Comparison of ENCODE assay signal across 8 cellular contexts in genomic region chr2:86194751-86195054, GRCh38. TPM values are rescaled to one million over a fixed set of nuclear protein-coding genes. Genes with fewer than 3 reads are reported as not detected.
DNase-seq lines count a peak whose midpoint lies in the region; ATAC-seq and TF ChIP-seq lines count a peak whose summit lies in the region.

No MANE protein-coding gene starts in this region.

- H2BK120ac ChIP-seq in trophoblast cell (ENCODE audit: insufficient read depth, low read length, poor library complexity) = no peak overlapping the region

- H3K4me2 ChIP-seq in trophoblast cell (ENCODE audit: low read length) = peak overlapping the region; percentile 98

- no peak overlapping the region for H4K12ac ChIP-seq in trophoblast cell (ENCODE audit: low read depth, low read length)

- H3K9me3 Mint-ChIP-seq in T-cell = no peaks in the 10 kb centered on the region

- no CpG with 5 or more reads among the region's 17 CpGs for WGBS in trophoblast cell (ENCODE audit: extremely low coverage, insufficient coverage, insufficient read length)

- peaks cover 12% of the 10 kb centered on the region for H3K79me2 ChIP-seq in trophoblast cell (ENCODE audit: control insufficient read depth, insufficient read depth, low read length, poor library complexity)

- peak overlapping the region; percentile 99 for H3K27ac ChIP-seq in trophoblast cell (ENCODE audit: low read depth, low read length)

- H3K4me3 ChIP-seq in foreskin fibroblast (ENCODE audit: low read depth in 1 of 2, low read length in 2 of 2) (peak overlapping the region; percentile 65 to 100), trophoblast cell (ENCODE audit: low read depth, low read length) (peak overlapping the region; percentile 92)

- H2AFZ ChIP-seq in trophoblast cell (ENCODE audit: insufficient read depth, low read length, poor library complexity) = no peak overlapping the region

- TF ChIP-seq CTCF in foreskin fibroblast (IDR thresholded peaks at IDR 0.05; ENCODE audit: low read depth, low read length) = no peak

- no peak overlapping the region for H2BK12ac ChIP-seq in trophoblast cell (ENCODE audit: low read length)

- peaks cover 59 to 67% (median 63%) of the 10 kb centered on the region in 3 donors for H3K4me1 Mint-ChIP-seq in T-cell

- no peaks in the 10 kb centered on the region for H3K27me3 Mint-ChIP-seq in T-cell

- H4K8ac ChIP-seq in trophoblast cell (ENCODE audit: low read depth, low read length) = no peak overlapping the region

- H3K4ac ChIP-seq in trophoblast cell (ENCODE audit: low read depth, low read length) = no peak overlapping the region

- H3K36me3 Mint-ChIP-seq in T-cell = peaks cover 15% of the 10 kb centered on the region

- H2BK5ac ChIP-seq in trophoblast cell (ENCODE audit: low read depth, low read length, poor library complexity) = no peak overlapping the region

- H4K91ac ChIP-seq in trophoblast cell (ENCODE audit: low read depth, low read length) = no peak overlapping the region

- no peak overlapping the region for H3K23ac ChIP-seq in trophoblast cell (ENCODE audit: low read length)

- DNase-seq in NCI-H2196 (lab: John Stamatoyannopoulos, UW; ENCODE audit: unreplicated experiment) (peak; percentile 76), NCI-H2196 treated with DMSO at 0.1 percent for 48 hours (lab: John Stamatoyannopoulos, UW; ENCODE audit: unreplicated experiment) (no peak), T-cell (peak in 1 of 34 experiments; percentile 82), foreskin fibroblast (peak in 1 of 2 donors; percentile 99), trophoblast cell (no peak), GOT3 (lab: John Stamatoyannopoulos, UW) (no peak), NCI-H1092 (lab: John Stamatoyannopoulos, UW) (no peak)

- CTCF ChIA-PET in T-cell (lab: Charles Lee) = interaction anchor here in 1 of 2 donors (2.5 kb wide), 1 partner anchor 10 kb away, joined by 14 read pairs; no protein-coding TSS in a partner anchor

- POLR2A ChIA-PET in T-cell (lab: Charles Lee) = interaction anchor here in 1 of 2 donors (0.6 kb wide), 1 partner anchor 296 kb away, joined by 3 read pairs; no protein-coding TSS in a partner anchor

- H3K36me3 ChIP-seq in trophoblast cell (ENCODE audit: control insufficient read depth in 1 of 2, insufficient read depth in 2 of 2, low read length in 2 of 2) = no peaks in the 10 kb centered on the region

- H3K14ac ChIP-seq in trophoblast cell (ENCODE audit: low read length) = no peak overlapping the region

- no peaks in the 10 kb centered on the region for H3K27me3 ChIP-seq in trophoblast cell (ENCODE audit: insufficient read depth, low read length)

- peak overlapping the region; percentile 4 for H3K9ac ChIP-seq in trophoblast cell (ENCODE audit: low read length)

- H3K4me3 Mint-ChIP-seq in T-cell = peak overlapping the region; percentile 90 to 96 (median 91)

- no peak overlapping the region for H2AK5ac ChIP-seq in trophoblast cell (ENCODE audit: low read length)

- H3K9me3 ChIP-seq in trophoblast cell (ENCODE audit: insufficient read depth, low read depth, low read length) = no peaks in the 10 kb centered on the region

- peaks cover 11% of the 10 kb centered on the region for H3K79me1 ChIP-seq in trophoblast cell (ENCODE audit: low read length)

- H3K4me1 ChIP-seq in trophoblast cell (ENCODE audit: control insufficient read depth in 1 of 2, insufficient read depth in 2 of 2, low read length in 2 of 2) = peaks cover 5 to 9% of the 10 kb centered on the region in 2 experiments

- H3K18ac ChIP-seq in trophoblast cell (ENCODE audit: low read length) = no peak overlapping the region

- ATAC-seq in T-cell (replicated peaks in 1 of 4) (no peak), HG02840 (IDR thresholded peaks at IDR 0.05; ENCODE audit: low FRiP score, unreplicated experiment) (no peak)

- peak overlapping the region; percentile 93 to 95 for H3K27ac Mint-ChIP-seq in T-cell

RNA-seq across cellular contexts. Expression of gene IMMT, which starts 0.6 kb away (rescaled TPM):
- total RNA-seq in T-cell = 10 to 100 TPM; 71.0 to 93.5 (median 75.2) TPM
- 71.2 and 73.5 TPM in 2 replicates for polyA plus RNA-seq in trophoblast cell (2013)

RNA-seq across cellular contexts. Expression of gene MRPL35, which starts 4.6 kb away (rescaled TPM):
- total RNA-seq in T-cell = 10 to 100 TPM in 4 of 5 donors, 1 to 10 TPM in 1; 6.4 to 25.9 (median 21.8) TPM
- polyA plus RNA-seq in trophoblast cell (2013) = 24.7 and 26.3 TPM in 2 replicates
